8 cellular contexts compared by ENCODE assay signal in genomic region chr12:21169878-21170472, GRCh38. TPM values are rescaled to one million over a fixed set of nuclear protein-coding genes. Genes with fewer than 3 reads are reported as not detected.
DNase-seq lines count a peak whose midpoint lies in the region; ATAC-seq and TF ChIP-seq lines count a peak whose summit lies in the region.

No MANE protein-coding gene starts in this region.

- TF ChIP-seq CTCF in AG04449 (IDR thresholded peaks at IDR 0.05; ENCODE audit: insufficient read depth, low read length, missing control alignments) = peak; percentile 62
- TF ChIP-seq CTCF in GM10248 (IDR thresholded peaks at IDR 0.05; ENCODE audit: control extremely low read depth, extremely low read depth, low read depth, missing control alignments) = peak; percentile 73
- TF ChIP-seq CTCF in WI38 (IDR thresholded peaks at IDR 0.05; ENCODE audit: low read depth, low read length) = peak; percentile 27; the same call in 1 of the 2 replicates
- peak in 3 of 4 experiments; percentile 15 to 58 (median 44) for TF ChIP-seq CTCF in gastroesophageal sphincter (IDR thresholded peaks at IDR 0.05)

- ATAC-seq in HG02623 (IDR thresholded peaks at IDR 0.05; ENCODE audit: unreplicated experiment) = peak; percentile 62
- ATAC-seq in gastroesophageal sphincter = no peak
- ATAC-seq in activated CD4-positive, CD25-positive, alpha-beta regulatory T cell treated with anti-CD3 and anti-CD28 coated beads, Interleukin-2, amount 50 U/mL, for 24 hours = no peak

- H3K27ac ChIP-seq in gastroesophageal sphincter = no peak overlapping the region

- no peaks in the 10 kb centered on the region for H3K36me3 ChIP-seq in gastroesophageal sphincter

- no peak for DNase-seq in AG04449 (ENCODE audit: low read depth, low spot score)
- peak; percentile 17 for DNase-seq in GM10248 (ENCODE audit: extremely low spot score)
- DNase-seq in NCI-H1694 treated with DMSO at 0.1 percent for 48 hours (lab: John Stamatoyannopoulos, UW) = peak; percentile 66
- DNase-seq in stimulated activated CD4-positive, alpha-beta T cell treated with anti-CD3 and anti-CD28 coated beads, Interleukin-2, amount 100 ng/mL, for 48 hours = peak; percentile 38 to 41

- 26 to 43% methylated on average over 3 of the region's 3 CpGs for WGBS in gastroesophageal sphincter (ENCODE audit: low coverage in 1 of 2), 2 donors

- H3K27me3 ChIP-seq in gastroesophageal sphincter = no peaks in the 10 kb centered on the region

- CTCF ChIA-PET in AG04449 (lab: Yijun Ruan, JAX) (no interaction called here), GM10248 (lab: Yijun Ruan, JAX) (no interaction called here)

- TF ChIP-seq EP300 in gastroesophageal sphincter (IDR thresholded peaks at IDR 0.05) = no peak

- H3K9me3 ChIP-seq in gastroesophageal sphincter = peaks cover 0 to 6% (median 0%) of the 10 kb centered on the region in 3 donors

- no peaks in the 10 kb centered on the region for H3K4me1 ChIP-seq in gastroesophageal sphincter

- H3K4me3 ChIP-seq in AG04449 (ENCODE audit: low read depth, low read length) = no peak overlapping the region
- no peak overlapping the region for H3K4me3 ChIP-seq in WI38 (ENCODE audit: low read depth, low read length)
- no peak overlapping the region for H3K4me3 ChIP-seq in gastroesophageal sphincter

- no peak for TF ChIP-seq POLR2A in gastroesophageal sphincter (IDR thresholded peaks at IDR 0.05)

- POLR2A ChIA-PET in AG04449 (lab: Yijun Ruan, JAX) (no interaction called here), GM10248 (lab: Yijun Ruan, JAX) (no interaction called here)

RNA-seq across cellular contexts. Expression of gene SLCO1B1, which starts 39.0 kb away (rescaled TPM):
- not detected for total RNA-seq in gastroesophageal sphincter
